1 cellular context compared by ENCODE assay signal in genomic region chr5:43648499-43649124, GRCh38.
TF ChIP-seq lines count a peak whose summit lies in the region.

No MANE protein-coding gene starts in this region.

TF ChIP-seq in SK-N-SH, 30 proteins besides CTCF, POLR2A, EP300 and RAD21 (continued from another document):
- TF ChIP-seq ZBTB33 (IDR thresholded peaks at IDR 0.05; ENCODE audit: borderline replicate concordance, low read depth) (no peak), PBX3 (IDR thresholded peaks at IDR 0.05) (no peak), REST (IDR thresholded peaks at IDR 0.05; ENCODE audit: low read depth, low read length) (no peak), JUND (IDR thresholded peaks at IDR 0.05) (no peak), FOXJ3 (CRISPR knock-in tag; IDR thresholded peaks at IDR 0.05) (no peak)
